ENCODE assay signal across 8 cellular contexts in genomic region chr9:83817011-83817355, GRCh38. TPM values are rescaled to one million over a fixed set of nuclear protein-coding genes. Genes with fewer than 3 reads are reported as not detected.
A peak's percentile ranks its signal among the peaks of the same experiment; 100 is the strongest.
DNase-seq lines count a peak whose midpoint lies in the region; ATAC-seq, FAIRE-seq and TF ChIP-seq lines count a peak whose summit lies in the region.
"Not testable (repeated sequence)": the region's sequence is repeated elsewhere in the genome, so short reads cannot be mapped to it uniquely, and the experiment has no call there.

No MANE protein-coding gene starts in this region.

- H4K20me1 ChIP-seq in Loucy (ENCODE audit: insufficient read depth, low read length, poor library complexity, severe bottlenecking); K562 (replicated peaks; ENCODE audit: control insufficient read depth, insufficient read depth, low read length): not testable (repeated sequence)

- not testable (repeated sequence) for H3K27ac Mint-ChIP-seq in WTC11
- peak overlapping the region; percentile 70 to 95 (median 86) for H3K27ac Mint-ChIP-seq in naive thymus-derived CD4-positive, alpha-beta T cell

- FAIRE-seq in K562 (lab: Jason Lieb, UNC): not testable (repeated sequence)

- peak; percentile 16 for ATAC-seq in GM19452 (IDR thresholded peaks at IDR 0.05; ENCODE audit: unreplicated experiment)
- not testable (repeated sequence) for ATAC-seq in WTC11; K562; naive thymus-derived CD4-positive, alpha-beta T cell

- H3K36me3 ChIP-seq in A673 (ENCODE audit: insufficient read depth, low read length, poor library complexity, severe bottlenecking); Loucy (ENCODE audit: insufficient read depth, low read length); K562 (ENCODE audit: control insufficient read depth, insufficient read depth, low read length); cardiac muscle cell; naive thymus-derived CD4-positive, alpha-beta T cell (ENCODE audit: control insufficient read depth in 2 of 3, insufficient read depth in 3 of 3, low read length in 3 of 3): not testable (repeated sequence)

- H3K9me3 ChIP-seq in A673 (ENCODE audit: low read depth, low read length, poor library complexity, severe bottlenecking); Loucy (ENCODE audit: insufficient read depth, low read depth, low read length); K562 (replicated peaks; ENCODE audit: control insufficient read depth, insufficient read depth, low read depth, low read length); cardiac muscle cell (ENCODE audit: low read depth); naive thymus-derived CD4-positive, alpha-beta T cell (ENCODE audit: control insufficient read depth in 2 of 3, low read length in 3 of 3): not testable (repeated sequence)

- DNase-seq in A673 (ENCODE audit: low spot score) (peak; percentile 29), WTC11 (ENCODE audit: low spot score) (peak; percentile 36), cardiac muscle cell (ENCODE audit: low read depth in 1 of 2, low spot score in 1 of 2) (peak in 1 of 2 donors; percentile 3)
- not testable (repeated sequence) for DNase-seq in K562 (ENCODE audit: extremely low read depth in 1 of 4, low spot score in 3 of 4)
- peak in 3 of 9 donors; percentile 35 to 41 (median 38) for DNase-seq in naive thymus-derived CD4-positive, alpha-beta T cell
- peak; percentile 30 for DNase-seq in stimulated activated CD4-positive, alpha-beta T cell treated with anti-CD3 and anti-CD28 coated beads, Interleukin-4, amount 100 ng/mL, for 1 hour

- H3K4me3 ChIP-seq in A673 (ENCODE audit: low read depth, low read length, poor library complexity, severe bottlenecking) (peak overlapping the region; percentile 72), Loucy (ENCODE audit: low read length, poor library complexity, severe bottlenecking) (peak overlapping the region; percentile 77), K562 (peak overlapping the region; percentile 54), cardiac muscle cell (peak overlapping the region; percentile 68)
- H3K4me3 ChIP-seq in naive thymus-derived CD4-positive, alpha-beta T cell (ENCODE audit: low read length): peak overlapping the region; percentile 42

- not testable (repeated sequence) for BruUV-seq in A673 (replicated peaks; lab: Mats Ljungman, UMichigan); K562 (replicated peaks; lab: Mats Ljungman, UMichigan)

- in situ Hi-C loops in K562 (cut with MboI): not testable (repeated sequence)

- not testable (repeated sequence) for TF ChIP-seq RAD21 in K562 (CRISPR knock-in tag; conservative IDR thresholded peaks at IDR 0.05 in 1 of 2, IDR thresholded peaks at IDR 0.05 in 1 of 2)

- peak overlapping the region; percentile 70 for H3K9ac ChIP-seq in Loucy (ENCODE audit: low read depth, low read length, poor library complexity, severe bottlenecking)
- H3K9ac ChIP-seq in K562 (ENCODE audit: insufficient read depth in 1 of 2, low read depth in 2 of 2, low read length in 2 of 2): peak overlapping the region; percentile 41 to 89; a peak in 3 of 4 replicates

- H3K4me1 ChIP-seq in A673 (ENCODE audit: insufficient read depth, low read length, poor library complexity, severe bottlenecking); Loucy (ENCODE audit: insufficient read depth, low read length, poor library complexity, severe bottlenecking); K562 (replicated peaks in 1 of 2; ENCODE audit: control insufficient read depth in 2 of 2, insufficient read depth in 2 of 2, low read length in 2 of 2); cardiac muscle cell (ENCODE audit: low read depth); naive thymus-derived CD4-positive, alpha-beta T cell (ENCODE audit: control insufficient read depth in 2 of 2, insufficient read depth in 2 of 2, low read length in 2 of 2): not testable (repeated sequence)

- intact Hi-C loops in A673 (cut with micrococcal nuclease; ENCODE audit: unreplicated experiment) (loop anchor here (10.0 kb wide), 1 partner anchor 62 kb away; no protein-coding TSS in a partner anchor), K562 (cut with micrococcal nuclease) (loop anchor here (10.0 kb wide), 3 partner anchors 108 to 192 kb away; partner anchors contain the start of genes IDNK, KIF27 and UBQLN1)
- intact Hi-C loops in naive thymus-derived CD4-positive, alpha-beta T cell (cut with micrococcal nuclease): loop anchor here (1.0 to 10.0 kb wide), 8 partner anchors 104 to 1925 kb away; partner anchors contain the start of genes IDNK (in 2 of the 2), KIF27 (in 2 of the 2), AGTPBP1 (in 1 of the 2) and HNRNPK (in 1 of the 2)

- peak overlapping the region; percentile 84 for H3K4me2 ChIP-seq in Loucy (ENCODE audit: low read depth, low read length, poor library complexity, severe bottlenecking)
- H3K4me2 ChIP-seq in K562 (ENCODE audit: insufficient read depth, low read length): peak overlapping the region; percentile 52; the same call in 1 of the 2 replicates

- H2AFZ ChIP-seq in Loucy (ENCODE audit: low read length) (peak overlapping the region; percentile 73; the same call in 1 of the 2 replicates), K562 (ENCODE audit: low read depth, low read length) (peak overlapping the region; percentile 68)

- not testable (repeated sequence) for TF ChIP-seq POLR2A in K562 (conservative IDR thresholded peaks at IDR 0.05)

- not testable (repeated sequence) for H3K27me3 ChIP-seq in A673 (replicated peaks; ENCODE audit: insufficient read depth, low read depth, low read length, poor library complexity); Loucy (ENCODE audit: insufficient read depth, low read length, poor library complexity, severe bottlenecking); K562 (ENCODE audit: control insufficient read depth in 2 of 2, insufficient read depth in 2 of 2, low read length in 2 of 2); cardiac muscle cell; naive thymus-derived CD4-positive, alpha-beta T cell (ENCODE audit: control insufficient read depth in 2 of 2, insufficient read depth in 2 of 2, low read length in 2 of 2)

- H3K4me3 Mint-ChIP-seq in WTC11: peak overlapping the region; percentile 85
- peak overlapping the region; percentile 74 to 90 (median 86) for H3K4me3 Mint-ChIP-seq in naive thymus-derived CD4-positive, alpha-beta T cell

- peak overlapping the region; percentile 63 for H3K27ac ChIP-seq in A673 (ENCODE audit: low read depth, low read length, poor library complexity, severe bottlenecking)
- H3K27ac ChIP-seq in K562 (ENCODE audit: extremely low read depth, low read depth, low read length): not testable (repeated sequence)
- H3K27ac ChIP-seq in cardiac muscle cell: peak overlapping the region; percentile 65
- peak overlapping the region; percentile 81 for H3K27ac ChIP-seq in naive thymus-derived CD4-positive, alpha-beta T cell (ENCODE audit: low read depth, low read length)

- TF ChIP-seq EP300 in K562 (IDR thresholded peaks at IDR 0.05; ENCODE audit: low read length): not testable (repeated sequence)

- H3K4me1 Mint-ChIP-seq in WTC11: not testable (repeated sequence)
- H3K4me1 Mint-ChIP-seq in naive thymus-derived CD4-positive, alpha-beta T cell: peaks cover 3 to 21% (median 15%) of the 10 kb centered on the region in 7 donors

- TF ChIP-seq CTCF in A673 (conservative IDR thresholded peaks at IDR 0.05; ENCODE audit: low read depth, low read length); Loucy (conservative IDR thresholded peaks at IDR 0.05; ENCODE audit: low read length); WTC11 (IDR thresholded peaks at IDR 0.05); K562 (IDR thresholded peaks at IDR 0.05 in 2 of 3, conservative IDR thresholded peaks at IDR 0.05 in 1 of 3; ENCODE audit: insufficient read depth in 2 of 3, low read depth in 1 of 3, low read length in 3 of 3); cardiac muscle cell (IDR thresholded peaks at IDR 0.05; ENCODE audit: low read depth, low read length): not testable (repeated sequence)

- not testable (repeated sequence) for H3K9me1 ChIP-seq in K562 (ENCODE audit: control insufficient read depth, insufficient read depth, low read length)

- H3K36me3 Mint-ChIP-seq in WTC11: not testable (repeated sequence)
- peaks cover 0 to 11% (median 4%) of the 10 kb centered on the region in 5 donors for H3K36me3 Mint-ChIP-seq in naive thymus-derived CD4-positive, alpha-beta T cell

- under 1% methylated on average over 27 of the region's 38 CpGs for WGBS in K562 (ENCODE audit: insufficient coverage, low coverage, missing lambda C conversion rate)

- not testable (repeated sequence) for H3K9me2 ChIP-seq in Loucy (replicated peaks; ENCODE audit: low read depth, low read length)

- CTCF ChIA-PET in A673 (lab: Charles Lee); WTC11 (lab: Charles Lee); K562 (lab: Yijun Ruan, JAX; ENCODE audit: low intra/inter-chr PET ratio); naive thymus-derived CD4-positive, alpha-beta T cell (lab: Charles Lee): not testable (repeated sequence)

- H3K79me2 ChIP-seq in Loucy (ENCODE audit: insufficient read depth, low read length); K562 (ENCODE audit: control insufficient read depth, insufficient read depth, low read length): not testable (repeated sequence)

- H3K27me3 Mint-ChIP-seq in WTC11 (ENCODE audit: low read depth); naive thymus-derived CD4-positive, alpha-beta T cell: not testable (repeated sequence)

- H3F3A ChIP-seq in Loucy (ENCODE audit: low read depth): not testable (repeated sequence)

- POLR2A ChIA-PET in A673 (lab: Charles Lee; ENCODE audit: low non-redundant PET); WTC11 (lab: Charles Lee); K562 (lab: Yijun Ruan, JAX); naive thymus-derived CD4-positive, alpha-beta T cell (lab: Charles Lee): not testable (repeated sequence)

- H3K9me3 Mint-ChIP-seq in WTC11; naive thymus-derived CD4-positive, alpha-beta T cell: not testable (repeated sequence)

RNA-seq across cellular contexts. Expression of gene GKAP1, which starts 0.6 kb away (rescaled TPM):
- total RNA-seq in A673 (2021) (6.0 and 11.3 TPM in 2 replicates), WTC11 (2021) (6.1 to 8.0 TPM (median 7.8 TPM) in 3 replicates), K562 (2014; rRNA removed) (2.5 TPM in 2 replicates), K562 (2014; rRNA removed; fragmentation: Illumina TruSeq; extraction: Trizol) (2.2 and 2.4 TPM in 2 replicates), K562 (2015; rRNA removed; fragmentation: Illumina TruSeq; extraction: Trizol) (2.9 and 3.0 TPM in 2 replicates), K562 (2021) (2.2 and 2.7 TPM in 2 replicates), cardiac muscle cell (8.1 and 11.7 TPM in 2 replicates)
- 1.9 and 5.4 TPM in 2 replicates for total RNA-seq in K562 (2011; cell fraction: chromatin; rRNA removed; ENCODE audit: low replicate concordance)
- 1.7 and 2.0 TPM in 2 replicates for total RNA-seq in K562 (2011; cell fraction: nucleolus; rRNA removed)
- total RNA-seq in K562 (2011; cell fraction: nucleoplasm; rRNA removed): 1.2 and 2.9 TPM in 2 replicates
- polyA plus RNA-seq in K562 (2011; rRNA removed) (3.0 and 3.8 TPM in 2 replicates), K562 (2014; fragmentation: Illumina TruSeq; extraction: Trizol) (3.2 and 3.4 TPM in 2 replicates), K562 (2014; fragmentation: Nextera tagmentation; extraction: Ambion mirVana) (1 to 10 TPM; 1.0 to 1.2 TPM), K562 (2014; rRNA removed) (2.1 and 2.9 TPM in 2 replicates), cardiac muscle cell (19.7 and 33.9 TPM in 2 replicates)
- 0.30 and 0.74 TPM in 2 replicates for polyA plus RNA-seq in K562 (2011; cell fraction: cytosol; rRNA removed)
- polyA plus RNA-seq in K562 (2011; cell fraction: nucleus; rRNA removed): 0.73 and 1.00 TPM in 2 replicates
- polyA plus RNA-seq in K562 (2012): 3.1 and 4.6 TPM in 2 replicates
- 0.98 and 1.4 TPM in 2 replicates for polyA minus RNA-seq in K562 (2011; rRNA and poly(A)+ RNA removed)
- polyA minus RNA-seq in K562 (2011; cell fraction: cytosol; rRNA and poly(A)+ RNA removed): 1.0 TPM in 1 of 2 replicates, not detected in the other
- polyA minus RNA-seq in K562 (2011; cell fraction: nucleus; rRNA and poly(A)+ RNA removed): 0.94 and 2.3 TPM in 2 replicates
- total RNA-seq in naive thymus-derived CD4-positive, alpha-beta T cell: 10 to 100 TPM in 2 of 5 experiments, 1 to 10 TPM in 3; 2.9 to 16.2 (median 8.7) TPM
- 1 to 10 TPM; 4.5 to 6.0 TPM for polyA plus RNA-seq in naive thymus-derived CD4-positive, alpha-beta T cell
